In the genomic region with DNA sequence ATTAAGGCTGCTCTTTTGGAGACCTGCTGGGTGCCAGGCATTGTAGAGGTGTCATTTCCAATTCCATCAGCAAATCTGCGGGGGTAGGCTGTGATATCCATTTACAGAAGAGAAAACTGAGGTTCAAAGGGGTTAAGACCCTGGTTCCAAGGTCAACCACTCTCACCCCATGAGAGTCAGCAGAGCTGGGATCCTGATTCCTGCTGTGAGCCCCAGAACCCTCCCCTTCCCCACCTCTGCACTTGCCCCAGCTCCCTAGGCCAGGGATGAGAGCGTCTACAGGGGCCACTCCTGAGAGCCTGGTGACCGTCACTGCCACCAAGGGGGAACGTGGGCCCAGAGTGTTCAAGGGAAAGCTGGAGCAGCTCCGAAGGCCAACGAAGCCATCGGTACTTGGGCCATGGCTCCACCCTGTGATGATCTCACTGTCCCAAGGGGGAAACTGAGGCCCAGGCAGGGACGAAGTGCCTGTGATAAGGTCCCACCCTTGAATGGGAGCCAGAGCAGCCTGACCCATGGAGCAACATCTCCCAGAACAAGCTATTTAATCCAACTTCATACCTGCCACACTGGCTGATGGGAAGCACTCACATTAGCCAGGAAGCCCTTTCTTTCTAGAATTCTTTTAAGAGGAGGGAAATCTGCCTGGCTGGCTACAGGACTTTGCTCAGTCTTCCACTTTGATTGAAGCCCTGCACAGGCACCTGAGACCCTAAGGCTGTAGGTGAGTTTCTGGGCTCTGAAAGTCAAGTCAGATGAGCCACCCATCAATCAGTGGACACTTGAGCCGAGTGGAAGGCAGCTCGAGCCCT, we compare ENCODE assay signal across 8 cellular contexts. TPM values are rescaled to one million over a fixed set of nuclear protein-coding genes. Genes with fewer than 3 reads are reported as not detected.
DNase-seq lines count a peak whose midpoint lies in the region; ATAC-seq and TF ChIP-seq lines count a peak whose summit lies in the region.

No MANE protein-coding gene starts in this region.

- no peaks in the 10 kb centered on the region for H3K36me3 Mint-ChIP-seq in type B pancreatic cell

- intact Hi-C loops in Right ventricle myocardium inferior (cut with DNase I): loop anchor here (5.0 kb wide), 1 partner anchor 211 kb away; no protein-coding TSS in a partner anchor
- intact Hi-C loops in cardiac septum (cut with DNase I): loop anchor here (2.0 to 10.0 kb wide), 7 partner anchors 139 to 1604 kb away; no protein-coding TSS in a partner anchor
- intact Hi-C loops in lower lobe of right lung (cut with DNase I): no loop called here

- peak overlapping the region; percentile 85 for H3K4me3 Mint-ChIP-seq in type B pancreatic cell

- no peak for ATAC-seq in Right ventricle myocardium inferior
- ATAC-seq in lower lobe of right lung: no peak
- ATAC-seq in GM21360 (IDR thresholded peaks at IDR 0.05; ENCODE audit: unreplicated experiment): no peak

- peaks cover 4% of the 10 kb centered on the region for H3K27me3 Mint-ChIP-seq in type B pancreatic cell

- H3K27ac Mint-ChIP-seq in type B pancreatic cell: peak overlapping the region; percentile 64

- no peak overlapping the region for H3K4me3 ChIP-seq in lower lobe of right lung

- H3K9me3 Mint-ChIP-seq in type B pancreatic cell: no peaks in the 10 kb centered on the region

- H3K4me1 ChIP-seq in lower lobe of right lung: peaks cover 36% of the 10 kb centered on the region

- H3K36me3 ChIP-seq in lower lobe of right lung: peaks cover 2% of the 10 kb centered on the region

- DNase-seq in Right ventricle myocardium inferior (ENCODE audit: missing footprints): peak; percentile 49
- no peak for DNase-seq in cardiac septum (ENCODE audit: low spot score)
- DNase-seq in activated T-cell treated with anti-CD3 and anti-CD28 coated beads, Interleukin-2, amount 50 U/mL, for 48 hours: peak; percentile 14 to 16
- no peak for DNase-seq in lower lobe of right lung
- DNase-seq in type B pancreatic cell (ENCODE audit: extremely low spot score, unreplicated experiment): no peak
- no peak for DNase-seq in NCI-H1105 treated with DMSO at 0.1 percent for 48 hours (lab: John Stamatoyannopoulos, UW)
- no peak for DNase-seq in AG08395 (ENCODE audit: low spot score)

- no peaks in the 10 kb centered on the region for H3K27me3 ChIP-seq in lower lobe of right lung (ENCODE audit: low read depth)

- H3K27ac ChIP-seq in lower lobe of right lung: peak overlapping the region; percentile 11

- TF ChIP-seq CTCF in lower lobe of right lung (IDR thresholded peaks at IDR 0.05): no peak
- TF ChIP-seq CTCF in type B pancreatic cell (conservative IDR thresholded peaks at IDR 0.05): no peak

- H3K4me1 Mint-ChIP-seq in type B pancreatic cell (ENCODE audit: unreplicated experiment): peaks cover 27% of the 10 kb centered on the region

- no peaks in the 10 kb centered on the region for H3K9me3 ChIP-seq in lower lobe of right lung

RNA-seq across cellular contexts. Expression of a gene that starts 2.1 kb away (rescaled TPM):
- 34.9 TPM for total RNA-seq in Right ventricle myocardium inferior
- 14.4 TPM for total RNA-seq in cardiac septum
- 26.3 TPM for total RNA-seq in lower lobe of right lung
- 64.9 and 75.2 TPM in 2 replicates for total RNA-seq in type B pancreatic cell (ENCODE audit: low replicate concordance)

Comparison
In these comparisons a context has a peak if more than half of its experiments do, and no peak if none do; other contexts are left out.
1. DNase-seq: peak in Right ventricle myocardium inferior (single experiment) and activated T-cell treated with anti-CD3 and anti-CD28 coated beads, Interleukin-2, amount 50 U/mL, for 48 hours (2 of 2); none in cardiac septum (single experiment), lower lobe of right lung (single experiment), type B pancreatic cell (single experiment), NCI-H1105 treated with DMSO at 0.1 percent for 48 hours (single experiment) and AG08395 (single experiment).